ENCODE assay signal across 12 cellular contexts in the genomic region with DNA sequence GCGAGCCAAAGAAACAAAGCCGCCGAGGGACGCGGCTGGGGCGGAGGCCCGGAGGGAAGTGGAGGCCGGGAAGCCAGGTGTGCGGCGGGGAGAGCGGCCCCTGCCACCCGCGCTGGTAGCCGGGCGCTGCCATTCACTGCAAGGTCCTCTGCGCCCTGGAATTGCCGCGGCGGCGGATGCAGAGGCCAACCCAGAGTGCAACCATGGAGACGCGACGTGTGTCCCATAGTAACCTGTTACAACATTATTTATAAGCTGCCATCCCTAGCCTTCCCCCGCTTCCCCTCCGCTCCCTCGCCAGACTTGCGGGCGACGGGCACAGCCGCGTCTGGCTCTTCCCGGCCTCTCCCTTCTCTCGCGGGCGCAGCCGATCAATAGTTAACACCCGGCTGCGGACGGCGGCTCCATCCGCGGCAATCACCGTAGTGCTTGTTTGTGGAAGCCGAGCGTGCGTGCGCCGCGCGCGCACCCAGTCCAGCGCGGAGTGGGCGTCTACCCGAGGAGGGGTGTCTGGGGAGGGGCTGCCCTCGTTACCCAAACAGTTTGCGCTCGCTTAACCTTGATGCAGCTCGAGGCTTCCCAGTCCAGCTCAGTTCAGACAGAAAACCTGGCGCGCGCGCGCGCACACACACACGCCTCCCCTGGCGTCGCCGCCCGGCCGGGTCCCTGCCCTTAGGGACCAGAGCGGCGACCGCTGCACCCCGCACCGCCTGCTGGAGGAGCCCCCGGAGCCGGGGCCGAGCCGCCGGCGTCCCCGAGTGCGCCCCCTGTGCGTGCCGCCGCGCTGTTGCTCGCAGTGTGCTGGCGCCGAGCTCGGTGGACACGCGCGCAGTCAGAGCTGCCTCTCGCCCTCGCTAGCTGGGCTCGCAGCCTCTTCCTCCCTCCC.
DNase-seq lines count a peak whose midpoint lies in the region; ATAC-seq and TF ChIP-seq lines count a peak whose summit lies in the region.
"Had no signal": no experiment of that assay in that cellular context is flagged by ENCODE, and none has a peak within 500 bp of the region (broad histone marks: within the 10 kb centered on the region; RNA-seq: fewer than 3 reads in every experiment).

No MANE protein-coding gene starts in this region.

- WGBS in prostate gland, result 2% methylated on average over 74 of the region's 98 CpGs

- H3K9me3 ChIP-seq in MG63 (no peaks in the 10 kb centered on the region), adipocyte (ENCODE audit: control insufficient read depth, low read length) (peaks cover 3% of the 10 kb centered on the region), iPS-15b (ENCODE audit: control insufficient read depth, insufficient read depth, low read length) (no peaks in the 10 kb centered on the region), prostate gland (no peaks in the 10 kb centered on the region), Caco-2 (no peaks in the 10 kb centered on the region)

- H3K9me3 Mint-ChIP-seq in Caco-2 (ENCODE audit: unreplicated experiment), result peaks cover 9% of the 10 kb centered on the region

- peak; percentile 28 for DNase-seq in MG63
- DNase-seq in adipocyte (ENCODE audit: low read depth), result no peak
- DNase-seq in sciatic nerve (ENCODE audit: low spot score), result no peak
- no peak for DNase-seq in prostate gland (ENCODE audit: low spot score)
- DNase-seq in Caco-2, result no peak
- no peak for DNase-seq in NCI-H526 treated with DMSO at 0.1 percent for 48 hours (lab: John Stamatoyannopoulos, UW)
- DNase-seq: cerebellar nuclear complex, DMS153, Karpas-422 had no signal

- no peak overlapping the region for H3K27ac Mint-ChIP-seq in Caco-2 (ENCODE audit: unreplicated experiment)

- H3K27ac ChIP-seq in prostate gland, result no peak overlapping the region

- peaks cover 4% of the 10 kb centered on the region; the same call in 1 of the 2 replicates for H3K27me3 ChIP-seq in MG63
- H3K27me3 ChIP-seq in adipocyte (replicated peaks; ENCODE audit: control insufficient read depth, insufficient read depth, low read length), result peaks cover 9% of the 10 kb centered on the region
- H3K27me3 ChIP-seq in iPS-15b (ENCODE audit: control insufficient read depth, insufficient read depth, low read length), result peaks cover 41% of the 10 kb centered on the region
- H3K27me3 ChIP-seq in prostate gland (replicated peaks; ENCODE audit: insufficient read depth), result peaks cover 20% of the 10 kb centered on the region
- H3K27me3 ChIP-seq in Caco-2 (replicated peaks; ENCODE audit: control insufficient read depth, insufficient read depth, low read length), result no peaks in the 10 kb centered on the region

- H3K9ac ChIP-seq in adipocyte (ENCODE audit: low read length), result no peak overlapping the region
- H3K9ac ChIP-seq in iPS-15b (ENCODE audit: low read depth, low read length), result no peak overlapping the region

- H3K36me3 ChIP-seq in MG63 (no peaks in the 10 kb centered on the region), adipocyte (ENCODE audit: control insufficient read depth, insufficient read depth, low read length, severe bottlenecking) (no peaks in the 10 kb centered on the region), iPS-15b (ENCODE audit: control insufficient read depth, insufficient read depth, low read length) (no peaks in the 10 kb centered on the region), prostate gland (no peaks in the 10 kb centered on the region), Caco-2 (ENCODE audit: control insufficient read depth, insufficient read depth, low read length) (no peaks in the 10 kb centered on the region)

- peak; percentile 80 for ATAC-seq in sciatic nerve
- no peak for ATAC-seq in GM21576 (IDR thresholded peaks at IDR 0.05; ENCODE audit: unreplicated experiment)

- POLR2A ChIA-PET in Caco-2 (lab: Charles Lee), result no interaction called here

- BruUV-seq in Caco-2 (replicated peaks; lab: Mats Ljungman, UMichigan), result no TSS peak

- H3K36me3 Mint-ChIP-seq in Caco-2 (ENCODE audit: insufficient read depth, unreplicated experiment), result no peaks in the 10 kb centered on the region

- no peaks in the 10 kb centered on the region for H3K27me3 Mint-ChIP-seq in Caco-2 (ENCODE audit: insufficient read depth, unreplicated experiment)

- H3K4me1 ChIP-seq in adipocyte (ENCODE audit: control insufficient read depth, insufficient read depth, low read length), result no peaks in the 10 kb centered on the region
- no peaks in the 10 kb centered on the region for H3K4me1 ChIP-seq in iPS-15b (ENCODE audit: control insufficient read depth, insufficient read depth, low read length)
- H3K4me1 ChIP-seq in prostate gland (replicated peaks), result no peaks in the 10 kb centered on the region
- no peaks in the 10 kb centered on the region for H3K4me1 ChIP-seq in Caco-2

- TF ChIP-seq CTCF in prostate gland (IDR thresholded peaks at IDR 0.05) (no peak), Caco-2 (IDR thresholded peaks at IDR 0.05; ENCODE audit: insufficient read depth in 1 of 2, low read depth in 1 of 2, low read length in 1 of 2, severe bottlenecking in 1 of 2, unreplicated experiment in 1 of 2) (no peak)

- H3K4me1 Mint-ChIP-seq in Caco-2 (ENCODE audit: low read depth, unreplicated experiment), result no peaks in the 10 kb centered on the region
- H3K4me1 Mint-ChIP-seq: neural crest cell had no signal

- CTCF ChIA-PET in Caco-2 (lab: Charles Lee), result no interaction called here

- intact Hi-C loops in sciatic nerve (cut with DNase I), result no loop called here
- intact Hi-C loops in prostate gland (cut with DNase I), result no loop called here
- intact Hi-C loops in Caco-2 (cut with micrococcal nuclease; ENCODE audit: unreplicated experiment), result no loop called here

- no peak overlapping the region for H3K4me3 Mint-ChIP-seq in Caco-2 (ENCODE audit: unreplicated experiment)
- H3K4me3 Mint-ChIP-seq: neural crest cell had no signal

- no peak for TF ChIP-seq POLR2A in prostate gland (IDR thresholded peaks at IDR 0.05)

- H3K4me3 ChIP-seq in MG63 (peak overlapping the region; percentile 23), adipocyte (ENCODE audit: low read length) (peak overlapping the region; percentile 12), iPS-15b (ENCODE audit: low read depth, low read length) (peak overlapping the region; percentile 59), prostate gland (no peak overlapping the region), Caco-2 (ENCODE audit: low read depth, low read length) (no peak overlapping the region)

Comparison
In these comparisons a context has a peak if more than half of its experiments do, and no peak if none do; other contexts are left out.
1. H3K4me3 ChIP-seq: peak in MG63 (single experiment), adipocyte (single experiment) and iPS-15b (single experiment); none in prostate gland (0 of 2) and Caco-2 (single experiment).